Comparison of ENCODE assay signal across 8 cellular contexts in genomic region chr13:114234266-114234644, GRCh38. TPM values are rescaled to one million over a fixed set of nuclear protein-coding genes. Genes with fewer than 3 reads are reported as not detected.
DNase-seq lines count a peak whose midpoint lies in the region; ATAC-seq and TF ChIP-seq lines count a peak whose summit lies in the region.
"Had no signal": no experiment of that assay in that cellular context is flagged by ENCODE, and none has a peak within 500 bp of the region (broad histone marks: within the 10 kb centered on the region; RNA-seq: fewer than 3 reads in every experiment).

No MANE protein-coding gene starts in this region.

- H3K9ac ChIP-seq in iPS-18a (ENCODE audit: low read length): no peak overlapping the region

- H3K4me1 Mint-ChIP-seq in activated CD8-positive, alpha-beta T cell treated with anti-CD3 and anti-CD28 coated beads for 36 hours (ENCODE audit: low read depth): peaks cover 42% of the 10 kb centered on the region
- peaks cover 17 to 25% of the 10 kb centered on the region in 2 donors for H3K4me1 Mint-ChIP-seq in stimulated activated naive B cell treated with anti-CD40 and anti-IgM and Interleukin-4, amounts not matched to agents 10 μg/mL and 1 μg/mL and 100 μg/mL, for 72 hours

- H3K4me1 ChIP-seq in HEK293 (ENCODE audit: control insufficient read depth, insufficient read depth, low read length) (no peaks in the 10 kb centered on the region), iPS-18a (ENCODE audit: control insufficient read depth, low read depth, low read length) (peaks cover 33% of the 10 kb centered on the region)

- CTCF ChIA-PET in HEK293 (lab: Yijun Ruan, JAX): no interaction called here
- CTCF ChIA-PET in activated CD8-positive, alpha-beta T cell treated with anti-CD3 and anti-CD28 coated beads for 36 hours (lab: Charles Lee): no interaction called here

- no peak for ATAC-seq in activated CD8-positive, alpha-beta T cell treated with anti-CD3 and anti-CD28 coated beads for 36 hours
- ATAC-seq in stimulated activated naive B cell treated with anti-CD40 and anti-IgM and Interleukin-4, amounts not matched to agents 10 μg/mL and 1 μg/mL and 100 μg/mL, for 72 hours (replicated peaks): no peak
- ATAC-seq in HG03565 (IDR thresholded peaks at IDR 0.05; ENCODE audit: unreplicated experiment): no peak
- ATAC-seq in GM18502 (IDR thresholded peaks at IDR 0.05; ENCODE audit: poor library complexity, unreplicated experiment): no peak

- intact Hi-C loops in activated CD8-positive, alpha-beta T cell treated with anti-CD3 and anti-CD28 coated beads for 36 hours (cut with micrococcal nuclease): no loop called here

- H3K36me3 Mint-ChIP-seq in activated CD8-positive, alpha-beta T cell treated with anti-CD3 and anti-CD28 coated beads for 36 hours (ENCODE audit: low read depth): peaks cover 29% of the 10 kb centered on the region
- H3K36me3 Mint-ChIP-seq in stimulated activated naive B cell treated with anti-CD40 and anti-IgM and Interleukin-4, amounts not matched to agents 10 μg/mL and 1 μg/mL and 100 μg/mL, for 72 hours: peaks cover 11 to 14% of the 10 kb centered on the region in 2 donors

- H3K36me3 ChIP-seq in HEK293 (ENCODE audit: control insufficient read depth in 2 of 2, insufficient read depth in 1 of 2, low read length in 2 of 2) (peaks cover 17 to 26% of the 10 kb centered on the region in 2 experiments), iPS-18a (ENCODE audit: control insufficient read depth, low read depth, low read length) (peaks cover 19% of the 10 kb centered on the region)

- H3K4me3 Mint-ChIP-seq in activated CD8-positive, alpha-beta T cell treated with anti-CD3 and anti-CD28 coated beads for 36 hours: peak overlapping the region; percentile 91
- peak overlapping the region; percentile 86 to 95 for H3K4me3 Mint-ChIP-seq in stimulated activated naive B cell treated with anti-CD40 and anti-IgM and Interleukin-4, amounts not matched to agents 10 μg/mL and 1 μg/mL and 100 μg/mL, for 72 hours

- no peak for DNase-seq in activated CD8-positive, alpha-beta T cell treated with anti-CD3 and anti-CD28 coated beads for 36 hours
- no peak for DNase-seq in stimulated activated naive B cell treated with anti-CD40 and anti-IgM and Interleukin-4, amounts not matched to agents 10 μg/mL and 1 μg/mL and 100 μg/mL, for 72 hours
- DNase-seq in NCI-H146 treated with DMSO at 0.1 percent for 48 hours (lab: John Stamatoyannopoulos, UW; ENCODE audit: unreplicated experiment): no peak

- H3K9me3 ChIP-seq in HEK293 (ENCODE audit: control insufficient read depth, insufficient read depth, low read depth, low read length) (no peaks in the 10 kb centered on the region), iPS-18a (ENCODE audit: control insufficient read depth, low read depth, low read length) (peaks cover 3% of the 10 kb centered on the region)

- H3K27me3 Mint-ChIP-seq in activated CD8-positive, alpha-beta T cell treated with anti-CD3 and anti-CD28 coated beads for 36 hours: no peaks in the 10 kb centered on the region
- H3K27me3 Mint-ChIP-seq in stimulated activated naive B cell treated with anti-CD40 and anti-IgM and Interleukin-4, amounts not matched to agents 10 μg/mL and 1 μg/mL and 100 μg/mL, for 72 hours: peaks cover 11 to 28% of the 10 kb centered on the region in 2 donors

- peak overlapping the region; percentile 94 for H3K27ac Mint-ChIP-seq in activated CD8-positive, alpha-beta T cell treated with anti-CD3 and anti-CD28 coated beads for 36 hours
- peak overlapping the region; percentile 94 for H3K27ac Mint-ChIP-seq in stimulated activated naive B cell treated with anti-CD40 and anti-IgM and Interleukin-4, amounts not matched to agents 10 μg/mL and 1 μg/mL and 100 μg/mL, for 72 hours

- peaks cover 10% of the 10 kb centered on the region for H3K27me3 ChIP-seq in iPS-18a (ENCODE audit: control insufficient read depth, insufficient read depth, low read length)

- POLR2A ChIA-PET in HEK293 (lab: Yijun Ruan, JAX): no interaction called here
- POLR2A ChIA-PET in activated CD8-positive, alpha-beta T cell treated with anti-CD3 and anti-CD28 coated beads for 36 hours (lab: Charles Lee): no interaction called here

- TF ChIP-seq CTCF in HEK293 (tag by site-specific recombination; IDR thresholded peaks at IDR 0.05): no peak
- no peak for TF ChIP-seq CTCF in activated CD8-positive, alpha-beta T cell treated with anti-CD3 and anti-CD28 coated beads for 36 hours (IDR thresholded peaks at IDR 0.05)

- no peak overlapping the region for H3K4me3 ChIP-seq in HEK293 (ENCODE audit: low read depth, low read length)
- H3K4me3 ChIP-seq in iPS-18a (ENCODE audit: low read length): peak overlapping the region; percentile 94

- peak overlapping the region; percentile 16; the same call in 1 of the 2 replicates for H3K27ac ChIP-seq in HEK293 (ENCODE audit: extremely low read depth, low read depth, low read length)
- H3K27ac ChIP-seq in iPS-18a (ENCODE audit: low read length): no peak overlapping the region

- H3K9me3 Mint-ChIP-seq in activated CD8-positive, alpha-beta T cell treated with anti-CD3 and anti-CD28 coated beads for 36 hours: no peaks in the 10 kb centered on the region
- H3K9me3 Mint-ChIP-seq in stimulated activated naive B cell treated with anti-CD40 and anti-IgM and Interleukin-4, amounts not matched to agents 10 μg/mL and 1 μg/mL and 100 μg/mL, for 72 hours: peaks cover 6 to 7% of the 10 kb centered on the region in 2 donors

TF ChIP-seq in HEK293, 187 proteins besides CTCF, POLR2A, EP300 and RAD21:
- no peak for TF ChIP-seq RBAK (tag by site-specific recombination; IDR thresholded peaks at IDR 0.05)
- TF ChIP-seq ZIC2 (tag by site-specific recombination; IDR thresholded peaks at IDR 0.05): no peak
- TF ChIP-seq KLF8 (tag by site-specific recombination; IDR thresholded peaks at IDR 0.05): no peak
- no peak for TF ChIP-seq ZNF677 (tag by site-specific recombination; IDR thresholded peaks at IDR 0.05)
- TF ChIP-seq ZNF23 (tag by site-specific recombination; IDR thresholded peaks at IDR 0.05; ENCODE audit: borderline replicate concordance): no peak
- TF ChIP-seq, protein P1, sequence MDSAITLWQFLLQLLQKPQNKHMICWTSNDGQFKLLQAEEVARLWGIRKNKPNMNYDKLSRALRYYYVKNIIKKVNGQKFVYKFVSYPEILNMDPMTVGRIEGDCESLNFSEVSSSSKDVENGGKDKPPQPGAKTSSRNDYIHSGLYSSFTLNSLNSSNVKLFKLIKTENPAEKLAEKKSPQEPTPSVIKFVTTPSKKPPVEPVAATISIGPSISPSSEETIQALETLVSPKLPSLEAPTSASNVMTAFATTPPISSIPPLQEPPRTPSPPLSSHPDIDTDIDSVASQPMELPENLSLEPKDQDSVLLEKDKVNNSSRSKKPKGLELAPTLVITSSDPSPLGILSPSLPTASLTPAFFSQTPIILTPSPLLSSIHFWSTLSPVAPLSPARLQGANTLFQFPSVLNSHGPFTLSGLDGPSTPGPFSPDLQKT (IDR thresholded peaks at IDR 0.05; ENCODE audit: borderline replicate concordance, low read depth, low read length): no peak
- TF ChIP-seq ZNF394 (tag by site-specific recombination; IDR thresholded peaks at IDR 0.05; ENCODE audit: borderline replicate concordance): no peak
- no peak for TF ChIP-seq ZNF423 (tag by site-specific recombination; IDR thresholded peaks at IDR 0.05)
- no peak for TF ChIP-seq ZNF302 (tag by site-specific recombination; IDR thresholded peaks at IDR 0.05; ENCODE audit: low read depth)
- no peak for TF ChIP-seq KLF7 (tag by site-specific recombination; IDR thresholded peaks at IDR 0.05; ENCODE audit: borderline replicate concordance)
- TF ChIP-seq ZNF112 (tag by site-specific recombination; IDR thresholded peaks at IDR 0.05): no peak
- no peak for TF ChIP-seq ZNF510 (tag by site-specific recombination; IDR thresholded peaks at IDR 0.05; ENCODE audit: insufficient replicate concordance)
- TF ChIP-seq YY1 (tag by site-specific recombination; IDR thresholded peaks at IDR 0.05): no peak
- no peak for TF ChIP-seq ZSCAN16 (tag by site-specific recombination; IDR thresholded peaks at IDR 0.05)
- TF ChIP-seq ZNF202 (tag by site-specific recombination; IDR thresholded peaks at IDR 0.05; ENCODE audit: borderline replicate concordance): no peak
- TF ChIP-seq, protein P2, sequence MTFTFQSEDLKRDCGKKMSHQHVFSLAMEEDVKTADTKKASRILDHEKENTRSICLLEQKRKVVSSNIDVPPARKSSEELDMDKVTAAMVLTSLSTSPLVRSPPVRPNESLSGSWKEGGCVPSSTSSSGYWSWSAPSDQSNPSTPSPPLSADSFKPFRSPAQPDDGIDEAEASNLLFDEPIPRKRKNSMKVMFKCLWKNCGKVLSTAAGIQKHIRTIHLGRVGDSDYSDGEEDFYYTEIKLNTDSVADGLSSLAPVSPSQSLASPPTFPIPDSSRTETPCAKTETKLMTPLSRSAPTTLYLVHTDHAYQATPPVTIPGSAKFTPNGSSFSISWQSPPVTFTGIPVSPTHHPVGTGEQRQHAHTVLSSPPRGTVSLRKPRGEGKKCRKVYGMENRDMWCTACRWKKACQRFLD (tag by site-specific recombination; IDR thresholded peaks at IDR 0.05): no peak
- TF ChIP-seq YY2 (tag by site-specific recombination; IDR thresholded peaks at IDR 0.05): no peak

RNA-seq across cellular contexts. Expression of gene CDC16, which starts 0.4 kb away (rescaled TPM):
- total RNA-seq in activated CD8-positive, alpha-beta T cell treated with anti-CD3 and anti-CD28 coated beads for 36 hours: 10 to 100 TPM; 72.5 to 76.0 TPM

RNA-seq across cellular contexts. Expression of gene UPF3A, which starts 47.1 kb away (rescaled TPM):
- 10 to 100 TPM; 36.7 TPM for total RNA-seq in activated CD8-positive, alpha-beta T cell treated with anti-CD3 and anti-CD28 coated beads for 36 hours

RNA-seq across cellular contexts. Expression of gene CFAP97D2, which starts 55.2 kb away (rescaled TPM):
- total RNA-seq in activated CD8-positive, alpha-beta T cell treated with anti-CD3 and anti-CD28 coated beads for 36 hours: not detected
- total RNA-seq: lung microvascular endothelial cell had no signal
